In genomic region chrX:7120578-7121219, GRCh38 we compare ENCODE assay signal across 11 cellular contexts.
DNase-seq lines count a peak whose midpoint lies in the region; TF ChIP-seq lines count a peak whose summit lies in the region.
"Had no signal": no experiment of that assay in that cellular context is flagged by ENCODE, and none has a peak within 500 bp of the region (broad histone marks: within the 10 kb centered on the region; RNA-seq: fewer than 3 reads in every experiment).

No MANE protein-coding gene starts in this region.

- no peaks in the 10 kb centered on the region for H3K4me1 ChIP-seq in HEK293 (ENCODE audit: control insufficient read depth, insufficient read depth, low read length)

- no peak overlapping the region for H3K27ac ChIP-seq in HEK293 (ENCODE audit: extremely low read depth, low read depth, low read length)

- POLR2A ChIA-PET in HEK293 (lab: Yijun Ruan, JAX), result no interaction called here

- DNase-seq in AG08395 (ENCODE audit: low spot score) (peak; percentile 4), OCI-M1 (lab: John Stamatoyannopoulos, UW) (peak; percentile 5), foreskin melanocyte (peak; percentile 40), AG08396 (ENCODE audit: low spot score) (no peak), KBM-7 (no peak), NCI-H1436 treated with DMSO at 0.1 percent for 48 hours (lab: John Stamatoyannopoulos, UW) (no peak)
- DNase-seq in activated CD4-positive, alpha-beta T cell treated with anti-CD3 and anti-CD28 coated beads for 4 hours, result no peak
- DNase-seq: activated naive CD4-positive, alpha-beta T cell; CD8-positive, alpha-beta T cell; stimulated activated CD4-positive, alpha-beta T cell treated with anti-CD3 and anti-CD28 coated beads, Interleukin-2, amount 100 ng/mL, for 24 hours had no signal

- H3K9me3 ChIP-seq in HEK293 (ENCODE audit: control insufficient read depth, insufficient read depth, low read depth, low read length), result no peaks in the 10 kb centered on the region

- H3K4me3 ChIP-seq in HEK293 (ENCODE audit: low read depth, low read length), result no peak overlapping the region

- in situ Hi-C loops in KBM-7 (cut with MboI; ENCODE audit: low pct_unique_long_range_greater_than_20kb, low sequenced_read_pairs), result no loop called here

- TF ChIP-seq CTCF in HEK293 (tag by site-specific recombination; IDR thresholded peaks at IDR 0.05), result no peak

- CTCF ChIA-PET in HEK293 (lab: Yijun Ruan, JAX), result no interaction called here

- no peaks in the 10 kb centered on the region for H3K36me3 ChIP-seq in HEK293 (ENCODE audit: control insufficient read depth in 2 of 2, insufficient read depth in 1 of 2, low read length in 2 of 2)

TF ChIP-seq in HEK293, 187 proteins besides CTCF, POLR2A, EP300 and RAD21:
- TF ChIP-seq MYNN (tag by site-specific recombination; IDR thresholded peaks at IDR 0.05; ENCODE audit: borderline replicate concordance) (no peak), FEZF1 (tag by site-specific recombination; IDR thresholded peaks at IDR 0.05) (peak; percentile 33; the same call in 1 of the 2 replicates), OSR2 (tag by site-specific recombination; IDR thresholded peaks at IDR 0.05) (peak; percentile 48; the same call in 1 of the 2 replicates), TRIM28 (IDR thresholded peaks at IDR 0.05; ENCODE audit: borderline replicate concordance, low read length) (peak; percentile 53; the same call in 1 of the 2 replicates), GLIS2 (tag by site-specific recombination; IDR thresholded peaks at IDR 0.05) (no peak), ZNF623 (tag by site-specific recombination; IDR thresholded peaks at IDR 0.05) (no peak), ZXDB (tag by site-specific recombination; IDR thresholded peaks at IDR 0.05) (no peak), ZNF510 (tag by site-specific recombination; IDR thresholded peaks at IDR 0.05; ENCODE audit: insufficient replicate concordance) (no peak), BCL11B (tag by site-specific recombination; IDR thresholded peaks at IDR 0.05; ENCODE audit: low read depth) (no peak), PATZ1 (tag by site-specific recombination; IDR thresholded peaks at IDR 0.05) (no peak), ZNF785 (tag by site-specific recombination; IDR thresholded peaks at IDR 0.05) (no peak)
- TF ChIP-seq, protein P1, sequence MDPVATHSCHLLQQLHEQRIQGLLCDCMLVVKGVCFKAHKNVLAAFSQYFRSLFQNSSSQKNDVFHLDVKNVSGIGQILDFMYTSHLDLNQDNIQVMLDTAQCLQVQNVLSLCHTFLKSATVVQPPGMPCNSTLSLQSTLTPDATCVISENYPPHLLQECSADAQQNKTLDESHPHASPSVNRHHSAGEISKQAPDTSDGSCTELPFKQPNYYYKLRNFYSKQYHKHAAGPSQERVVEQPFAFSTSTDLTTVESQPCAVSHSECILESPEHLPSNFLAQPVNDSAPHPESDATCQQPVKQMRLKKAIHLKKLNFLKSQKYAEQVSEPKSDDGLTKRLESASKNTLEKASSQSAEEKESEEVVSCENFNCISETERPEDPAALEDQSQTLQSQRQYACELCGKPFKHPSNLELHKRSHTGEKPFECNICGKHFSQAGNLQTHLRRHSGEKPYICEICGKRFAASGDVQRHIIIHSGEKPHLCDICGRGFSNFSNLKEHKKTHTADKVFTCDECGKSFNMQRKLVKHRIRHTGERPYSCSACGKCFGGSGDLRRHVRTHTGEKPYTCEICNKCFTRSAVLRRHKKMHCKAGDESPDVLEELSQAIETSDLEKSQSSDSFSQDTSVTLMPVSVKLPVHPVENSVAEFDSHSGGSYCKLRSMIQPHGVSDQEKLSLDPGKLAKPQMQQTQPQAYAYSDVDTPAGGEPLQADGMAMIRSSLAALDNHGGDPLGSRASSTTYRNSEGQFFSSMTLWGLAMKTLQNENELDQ (tag by site-specific recombination; IDR thresholded peaks at IDR 0.05; ENCODE audit: low read depth), result no peak
- TF ChIP-seq, protein P2, sequence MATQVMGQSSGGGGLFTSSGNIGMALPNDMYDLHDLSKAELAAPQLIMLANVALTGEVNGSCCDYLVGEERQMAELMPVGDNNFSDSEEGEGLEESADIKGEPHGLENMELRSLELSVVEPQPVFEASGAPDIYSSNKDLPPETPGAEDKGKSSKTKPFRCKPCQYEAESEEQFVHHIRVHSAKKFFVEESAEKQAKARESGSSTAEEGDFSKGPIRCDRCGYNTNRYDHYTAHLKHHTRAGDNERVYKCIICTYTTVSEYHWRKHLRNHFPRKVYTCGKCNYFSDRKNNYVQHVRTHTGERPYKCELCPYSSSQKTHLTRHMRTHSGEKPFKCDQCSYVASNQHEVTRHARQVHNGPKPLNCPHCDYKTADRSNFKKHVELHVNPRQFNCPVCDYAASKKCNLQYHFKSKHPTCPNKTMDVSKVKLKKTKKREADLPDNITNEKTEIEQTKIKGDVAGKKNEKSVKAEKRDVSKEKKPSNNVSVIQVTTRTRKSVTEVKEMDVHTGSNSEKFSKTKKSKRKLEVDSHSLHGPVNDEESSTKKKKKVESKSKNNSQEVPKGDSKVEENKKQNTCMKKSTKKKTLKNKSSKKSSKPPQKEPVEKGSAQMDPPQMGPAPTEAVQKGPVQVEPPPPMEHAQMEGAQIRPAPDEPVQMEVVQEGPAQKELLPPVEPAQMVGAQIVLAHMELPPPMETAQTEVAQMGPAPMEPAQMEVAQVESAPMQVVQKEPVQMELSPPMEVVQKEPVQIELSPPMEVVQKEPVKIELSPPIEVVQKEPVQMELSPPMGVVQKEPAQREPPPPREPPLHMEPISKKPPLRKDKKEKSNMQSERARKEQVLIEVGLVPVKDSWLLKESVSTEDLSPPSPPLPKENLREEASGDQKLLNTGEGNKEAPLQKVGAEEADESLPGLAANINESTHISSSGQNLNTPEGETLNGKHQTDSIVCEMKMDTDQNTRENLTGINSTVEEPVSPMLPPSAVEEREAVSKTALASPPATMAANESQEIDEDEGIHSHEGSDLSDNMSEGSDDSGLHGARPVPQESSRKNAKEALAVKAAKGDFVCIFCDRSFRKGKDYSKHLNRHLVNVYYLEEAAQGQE (tag by site-specific recombination; IDR thresholded peaks at IDR 0.05), result no peak
- TF ChIP-seq, protein P3, sequence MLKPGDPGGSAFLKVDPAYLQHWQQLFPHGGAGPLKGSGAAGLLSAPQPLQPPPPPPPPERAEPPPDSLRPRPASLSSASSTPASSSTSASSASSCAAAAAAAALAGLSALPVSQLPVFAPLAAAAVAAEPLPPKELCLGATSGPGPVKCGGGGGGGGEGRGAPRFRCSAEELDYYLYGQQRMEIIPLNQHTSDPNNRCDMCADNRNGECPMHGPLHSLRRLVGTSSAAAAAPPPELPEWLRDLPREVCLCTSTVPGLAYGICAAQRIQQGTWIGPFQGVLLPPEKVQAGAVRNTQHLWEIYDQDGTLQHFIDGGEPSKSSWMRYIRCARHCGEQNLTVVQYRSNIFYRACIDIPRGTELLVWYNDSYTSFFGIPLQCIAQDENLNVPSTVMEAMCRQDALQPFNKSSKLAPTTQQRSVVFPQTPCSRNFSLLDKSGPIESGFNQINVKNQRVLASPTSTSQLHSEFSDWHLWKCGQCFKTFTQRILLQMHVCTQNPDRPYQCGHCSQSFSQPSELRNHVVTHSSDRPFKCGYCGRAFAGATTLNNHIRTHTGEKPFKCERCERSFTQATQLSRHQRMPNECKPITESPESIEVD (tag by site-specific recombination; IDR thresholded peaks at IDR 0.05), result peak; percentile 58
- TF ChIP-seq, protein P4, sequence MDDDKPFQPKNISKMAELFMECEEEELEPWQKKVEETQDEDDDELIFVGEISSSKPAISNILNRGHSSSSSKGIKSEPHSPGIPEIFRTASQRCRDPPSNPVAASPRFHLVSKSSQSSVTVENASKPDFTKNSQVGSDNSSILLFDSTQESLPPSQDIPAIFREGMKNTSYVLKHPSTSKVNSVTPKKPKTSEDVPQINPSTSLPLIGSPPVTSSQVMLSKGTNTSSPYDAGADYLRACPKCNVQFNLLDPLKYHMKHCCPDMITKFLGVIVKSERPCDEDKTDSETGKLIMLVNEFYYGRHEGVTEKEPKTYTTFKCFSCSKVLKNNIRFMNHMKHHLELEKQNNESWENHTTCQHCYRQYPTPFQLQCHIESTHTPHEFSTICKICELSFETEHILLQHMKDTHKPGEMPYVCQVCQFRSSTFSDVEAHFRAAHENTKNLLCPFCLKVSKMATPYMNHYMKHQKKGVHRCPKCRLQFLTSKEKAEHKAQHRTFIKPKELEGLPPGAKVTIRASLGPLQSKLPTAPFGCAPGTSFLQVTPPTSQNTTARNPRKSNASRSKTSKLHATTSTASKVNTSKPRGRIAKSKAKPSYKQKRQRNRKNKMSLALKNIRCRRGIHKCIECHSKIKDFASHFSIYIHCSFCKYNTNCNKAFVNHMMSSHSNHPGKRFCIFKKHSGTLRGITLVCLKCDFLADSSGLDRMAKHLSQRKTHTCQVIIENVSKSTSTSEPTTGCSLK (tag by site-specific recombination; IDR thresholded peaks at IDR 0.05), result no peak

Comparison
In these comparisons a context has a peak if more than half of its experiments do, and no peak if none do; other contexts are left out.
1. DNase-seq: peak in AG08395 (single experiment), OCI-M1 (single experiment) and foreskin melanocyte (single experiment); none in AG08396 (single experiment), KBM-7 (single experiment), NCI-H1436 treated with DMSO at 0.1 percent for 48 hours (single experiment) and activated CD4-positive, alpha-beta T cell treated with anti-CD3 and anti-CD28 coated beads for 4 hours (0 of 2).